Comparison of ENCODE assay signal across 25 cellular contexts in the genomic region with DNA sequence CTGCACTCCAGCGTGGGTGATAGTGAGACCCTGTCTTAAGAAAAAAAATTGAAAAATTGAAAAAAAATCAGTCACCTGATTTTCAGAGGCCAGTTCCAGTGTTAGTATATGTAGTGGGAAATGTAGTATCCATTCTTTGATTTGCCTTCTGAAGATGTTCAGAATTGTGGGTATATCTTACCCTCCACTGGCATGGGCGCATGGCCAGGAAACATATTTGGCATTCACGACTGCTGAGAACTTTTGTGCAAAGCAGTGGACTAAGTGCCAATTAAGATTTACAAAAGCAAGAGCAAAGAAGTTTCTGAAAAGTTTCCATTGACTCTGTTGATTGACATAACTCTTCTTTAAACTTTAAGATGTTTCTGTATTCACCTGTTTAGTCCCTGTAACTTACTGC. TPM values are rescaled to one million over a fixed set of nuclear protein-coding genes. Genes with fewer than 3 reads are reported as not detected.
"Had no signal": no experiment of that assay in that cellular context is flagged by ENCODE, and none has a peak within 500 bp of the region (broad histone marks: within the 10 kb centered on the region; RNA-seq: fewer than 3 reads in every experiment).

No MANE protein-coding gene starts in this region.

- H3K9me3 Mint-ChIP-seq: activated CD4-positive, alpha-beta memory T cell treated with anti-CD3 and anti-CD28 coated beads, Interleukin-2, amount 10 ng/mL, durations not matched to agents 7 days and 5 days; activated CD4-positive, alpha-beta T cell treated with anti-CD3 and anti-CD28 coated beads, Interleukin-2, amount 10 ng/mL, durations not matched to agents 24 days and 14 days; activated naive CD4-positive, alpha-beta T cell treated with anti-CD3 and anti-CD28 coated beads for 36 hours; activated naive CD8-positive, alpha-beta T cell treated with anti-CD3 and anti-CD28 coated beads, Interleukin-2, amount 10 ng/mL, durations not matched to agents 7 days and 5 days; activated T-cell treated with anti-CD3 and anti-CD28 coated beads, Interleukin-2, amount 50 U/mL, for 72 hours; memory B cell; stimulated activated naive B cell treated with anti-CD40 and anti-IgM and Interleukin-4, amounts not matched to agents 10 μg/mL and 1 μg/mL and 100 μg/mL, for 72 hours had no signal

- ATAC-seq: activated CD4-positive, CD25-positive, alpha-beta regulatory T cell treated with anti-CD3 and anti-CD28 coated beads, Interleukin-2, amount 50 U/mL, for 24 hours; activated T-cell treated with anti-CD3 and anti-CD28 coated beads, Interleukin-2, amount 50 U/mL, for 72 hours; body of pancreas; stimulated activated naive B cell treated with anti-CD40 and anti-IgM and Interleukin-4, amounts not matched to agents 10 μg/mL and 1 μg/mL and 100 μg/mL, for 72 hours had no signal

- DNase-seq: activated CD4-positive, alpha-beta memory T cell treated with anti-CD3 and anti-CD28 coated beads, Interleukin-2, amount 10 ng/mL, durations not matched to agents 7 days and 5 days; activated CD4-positive, alpha-beta T cell treated with anti-CD3 and anti-CD28 coated beads, Interleukin-2, amount 10 ng/mL, durations not matched to agents 24 days and 14 days; activated effector memory CD4-positive, alpha-beta T cell treated with Interleukin-2 at 50 U/mL for 16 hours; activated naive CD4-positive, alpha-beta T cell treated with anti-CD3 and anti-CD28 coated beads for 36 hours; activated naive CD8-positive, alpha-beta T cell treated with anti-CD3 and anti-CD28 coated beads, Interleukin-2, amount 10 ng/mL, durations not matched to agents 7 days and 5 days; activated T-cell treated with anti-CD3 and anti-CD28 coated beads, Interleukin-2, amount 50 U/mL, for 72 hours; amniotic stem cell; body of pancreas; caudate nucleus; dermis blood vessel endothelial cell; effector CD8-positive, alpha-beta T cell; erythroblast; kidney glomerular epithelial cell; occipital lobe; retina; stimulated activated CD4-positive, alpha-beta T cell treated with anti-CD3 and anti-CD28 coated beads, Interleukin-2, amount 100 ng/mL, for 48 hours; stimulated activated CD8-positive, alpha-beta memory T cell treated with anti-CD3 and anti-CD28 coated beads, Interleukin-4, amount 100 ng/mL, for 48 hours; stimulated activated naive B cell treated with anti-CD40 and anti-IgM and Interleukin-4, amounts not matched to agents 10 μg/mL and 1 μg/mL and 100 μg/mL, for 72 hours; testis; trophoblast cell; uterus had no signal

- H3K4me1 Mint-ChIP-seq: activated CD4-positive, alpha-beta memory T cell treated with anti-CD3 and anti-CD28 coated beads, Interleukin-2, amount 10 ng/mL, durations not matched to agents 7 days and 5 days; activated CD4-positive, alpha-beta T cell treated with anti-CD3 and anti-CD28 coated beads, Interleukin-2, amount 10 ng/mL, durations not matched to agents 24 days and 14 days; activated naive CD8-positive, alpha-beta T cell treated with anti-CD3 and anti-CD28 coated beads, Interleukin-2, amount 10 ng/mL, durations not matched to agents 7 days and 5 days; memory B cell; stimulated activated naive B cell treated with anti-CD40 and anti-IgM and Interleukin-4, amounts not matched to agents 10 μg/mL and 1 μg/mL and 100 μg/mL, for 72 hours had no signal

- H2AFZ ChIP-seq: hepatocyte had no signal

- H3K27ac Mint-ChIP-seq: activated CD4-positive, alpha-beta memory T cell treated with anti-CD3 and anti-CD28 coated beads, Interleukin-2, amount 10 ng/mL, durations not matched to agents 7 days and 5 days; activated CD4-positive, alpha-beta T cell treated with anti-CD3 and anti-CD28 coated beads, Interleukin-2, amount 10 ng/mL, durations not matched to agents 24 days and 14 days; activated naive CD4-positive, alpha-beta T cell treated with anti-CD3 and anti-CD28 coated beads for 36 hours; activated naive CD8-positive, alpha-beta T cell treated with anti-CD3 and anti-CD28 coated beads, Interleukin-2, amount 10 ng/mL, durations not matched to agents 7 days and 5 days; activated T-cell treated with anti-CD3 and anti-CD28 coated beads, Interleukin-2, amount 50 U/mL, for 72 hours; memory B cell; stimulated activated naive B cell treated with anti-CD40 and anti-IgM and Interleukin-4, amounts not matched to agents 10 μg/mL and 1 μg/mL and 100 μg/mL, for 72 hours had no signal

- H3K36me3 ChIP-seq: uterus had no signal

- H3K79me2 ChIP-seq: hepatocyte had no signal

- H3K4me3 Mint-ChIP-seq: activated CD4-positive, alpha-beta memory T cell treated with anti-CD3 and anti-CD28 coated beads, Interleukin-2, amount 10 ng/mL, durations not matched to agents 7 days and 5 days; activated CD4-positive, alpha-beta T cell treated with anti-CD3 and anti-CD28 coated beads, Interleukin-2, amount 10 ng/mL, durations not matched to agents 24 days and 14 days; activated naive CD4-positive, alpha-beta T cell treated with anti-CD3 and anti-CD28 coated beads for 36 hours; activated naive CD8-positive, alpha-beta T cell treated with anti-CD3 and anti-CD28 coated beads, Interleukin-2, amount 10 ng/mL, durations not matched to agents 7 days and 5 days; activated T-cell treated with anti-CD3 and anti-CD28 coated beads, Interleukin-2, amount 50 U/mL, for 72 hours; memory B cell; stimulated activated naive B cell treated with anti-CD40 and anti-IgM and Interleukin-4, amounts not matched to agents 10 μg/mL and 1 μg/mL and 100 μg/mL, for 72 hours had no signal

- H3K4me1 ChIP-seq: body of pancreas, testis, uterus had no signal

- H3K4me3 ChIP-seq: body of pancreas, hepatocyte, testis, uterus had no signal

- H3K36me3 Mint-ChIP-seq: activated naive CD8-positive, alpha-beta T cell treated with anti-CD3 and anti-CD28 coated beads, Interleukin-2, amount 10 ng/mL, durations not matched to agents 7 days and 5 days; memory B cell; stimulated activated naive B cell treated with anti-CD40 and anti-IgM and Interleukin-4, amounts not matched to agents 10 μg/mL and 1 μg/mL and 100 μg/mL, for 72 hours had no signal

- H3K4me2 ChIP-seq: hepatocyte had no signal

- H3K27me3 Mint-ChIP-seq: activated CD4-positive, alpha-beta memory T cell treated with anti-CD3 and anti-CD28 coated beads, Interleukin-2, amount 10 ng/mL, durations not matched to agents 7 days and 5 days; memory B cell; stimulated activated naive B cell treated with anti-CD40 and anti-IgM and Interleukin-4, amounts not matched to agents 10 μg/mL and 1 μg/mL and 100 μg/mL, for 72 hours had no signal

- H3K27me3 ChIP-seq: body of pancreas, hepatocyte, testis, uterus had no signal

- H3K9me3 ChIP-seq: body of pancreas, testis, uterus had no signal

- H3K27ac ChIP-seq: body of pancreas, hepatocyte, testis, uterus, VCaP had no signal

RNA-seq across cellular contexts. Expression of a gene that starts 2.4 kb away (rescaled TPM):
- total RNA-seq: activated naive CD4-positive, alpha-beta T cell treated with anti-CD3 and anti-CD28 coated beads for 36 hours had no signal
